In genomic region chr11:47511927-47512326, GRCh38 we compare ENCODE assay signal across 18 cellular contexts. TPM values are rescaled to one million over a fixed set of nuclear protein-coding genes. Genes with fewer than 3 reads are reported as not detected.
DNase-seq lines count a peak whose midpoint lies in the region; ATAC-seq and TF ChIP-seq lines count a peak whose summit lies in the region.
"Had no signal": no experiment of that assay in that cellular context is flagged by ENCODE, and none has a peak within 500 bp of the region (broad histone marks: within the 10 kb centered on the region; RNA-seq: fewer than 3 reads in every experiment).

No MANE protein-coding gene starts in this region.

- no peak for TF ChIP-seq POLR2A in spleen (IDR thresholded peaks at IDR 0.05)

- H3K4me1 ChIP-seq in lower lobe of right lung = peaks cover 96% of the 10 kb centered on the region
- peaks cover 62 to 100% (median 96%) of the 10 kb centered on the region in 6 donors for H3K4me1 ChIP-seq in spleen

- no peaks in the 10 kb centered on the region for H3K36me3 ChIP-seq in lower lobe of right lung
- H3K36me3 ChIP-seq in spleen = no peaks in the 10 kb centered on the region
- H3K36me3 ChIP-seq: uterus had no signal

- no peak for ATAC-seq in activated CD8-positive, alpha-beta T cell treated with anti-CD3 and anti-CD28 coated beads, Interleukin-2, amount 10 ng/mL, durations not matched to agents 7 days and 5 days
- ATAC-seq in lower lobe of right lung = no peak
- no peak for ATAC-seq in stimulated activated naive B cell treated with anti-CD40 and anti-IgM and Interleukin-4, amounts not matched to agents 10 μg/mL and 1 μg/mL and 100 μg/mL, for 72 hours (replicated peaks)

- DNase-seq in activated T-cell treated with anti-CD3 and anti-CD28 coated beads, Interleukin-2, amount 50 U/mL, for 24 hours = no peak
- no peak for DNase-seq in activated T-cell treated with anti-CD3 and anti-CD28 coated beads, Interleukin-2, amount 50 U/mL, for 1 hour
- DNase-seq in activated CD8-positive, alpha-beta T cell treated with anti-CD3 and anti-CD28 coated beads, Interleukin-2, amount 10 ng/mL, durations not matched to agents 7 days and 5 days = no peak
- DNase-seq in lower lobe of right lung (no peak), spleen (no peak), GM19238 (ENCODE audit: insufficient read length, low spot score) (no peak)
- DNase-seq in stimulated activated naive B cell treated with anti-CD40 and anti-IgM and Interleukin-4, amounts not matched to agents 10 μg/mL and 1 μg/mL and 100 μg/mL, for 72 hours = no peak
- no peak for DNase-seq in activated effector memory CD4-positive, alpha-beta T cell treated with Interleukin-2 at 50 U/mL for 16 hours
- DNase-seq: ACHN; Calu3; GF-D8; glutamatergic neuron; NCI-H1048; NCI-H2227 treated with DMSO at 0.1 percent for 48 hours; stimulated activated CD4-positive, alpha-beta T cell treated with anti-CD3 and anti-CD28 coated beads, Interleukin-2, amount 100 ng/mL, for 24 hours; stimulated activated CD8-positive, alpha-beta memory T cell treated with anti-CD3 and anti-CD28 coated beads, Interleukin-4, amount 100 ng/mL, for 48 hours; uterus had no signal

- no peak overlapping the region for H3K4me3 Mint-ChIP-seq in activated T-cell treated with anti-CD3 and anti-CD28 coated beads, Interleukin-2, amount 50 U/mL, for 24 hours
- H3K4me3 Mint-ChIP-seq in activated CD8-positive, alpha-beta T cell treated with anti-CD3 and anti-CD28 coated beads, Interleukin-2, amount 10 ng/mL, durations not matched to agents 7 days and 5 days = no peak overlapping the region
- no peak overlapping the region for H3K4me3 Mint-ChIP-seq in stimulated activated naive B cell treated with anti-CD40 and anti-IgM and Interleukin-4, amounts not matched to agents 10 μg/mL and 1 μg/mL and 100 μg/mL, for 72 hours
- H3K4me3 Mint-ChIP-seq: activated naive CD8-positive, alpha-beta T cell had no signal

- H3K9me3 Mint-ChIP-seq in activated T-cell treated with anti-CD3 and anti-CD28 coated beads, Interleukin-2, amount 50 U/mL, for 24 hours = no peaks in the 10 kb centered on the region
- no peaks in the 10 kb centered on the region for H3K9me3 Mint-ChIP-seq in activated CD8-positive, alpha-beta T cell treated with anti-CD3 and anti-CD28 coated beads, Interleukin-2, amount 10 ng/mL, durations not matched to agents 7 days and 5 days (ENCODE audit: insufficient read depth)
- H3K9me3 Mint-ChIP-seq in stimulated activated naive B cell treated with anti-CD40 and anti-IgM and Interleukin-4, amounts not matched to agents 10 μg/mL and 1 μg/mL and 100 μg/mL, for 72 hours = no peaks in the 10 kb centered on the region

- no peaks in the 10 kb centered on the region for H3K27me3 Mint-ChIP-seq in activated T-cell treated with anti-CD3 and anti-CD28 coated beads, Interleukin-2, amount 50 U/mL, for 24 hours
- H3K27me3 Mint-ChIP-seq in activated CD8-positive, alpha-beta T cell treated with anti-CD3 and anti-CD28 coated beads, Interleukin-2, amount 10 ng/mL, durations not matched to agents 7 days and 5 days (ENCODE audit: low read depth) = no peaks in the 10 kb centered on the region
- no peaks in the 10 kb centered on the region for H3K27me3 Mint-ChIP-seq in stimulated activated naive B cell treated with anti-CD40 and anti-IgM and Interleukin-4, amounts not matched to agents 10 μg/mL and 1 μg/mL and 100 μg/mL, for 72 hours
- H3K27me3 Mint-ChIP-seq: activated naive CD8-positive, alpha-beta T cell had no signal

- intact Hi-C loops in lower lobe of right lung (cut with DNase I) = no loop called here
- intact Hi-C loops in spleen (cut with DNase I; ENCODE audit: low total_unique reads) = no loop called here

- H3K9me3 ChIP-seq in lower lobe of right lung (no peaks in the 10 kb centered on the region), spleen (no peaks in the 10 kb centered on the region)
- H3K9me3 ChIP-seq: uterus had no signal

- H3K4me3 ChIP-seq in lower lobe of right lung (no peak overlapping the region), spleen (no peak overlapping the region)
- H3K4me3 ChIP-seq: uterus had no signal

- TF ChIP-seq CTCF in lower lobe of right lung (IDR thresholded peaks at IDR 0.05) = no peak
- no peak for TF ChIP-seq CTCF in spleen (IDR thresholded peaks at IDR 0.05 in 8 of 11, conservative IDR thresholded peaks at IDR 0.05 in 3 of 11)

- H3K27ac Mint-ChIP-seq in activated T-cell treated with anti-CD3 and anti-CD28 coated beads, Interleukin-2, amount 50 U/mL, for 24 hours = peak overlapping the region; percentile 62
- H3K27ac Mint-ChIP-seq in activated CD8-positive, alpha-beta T cell treated with anti-CD3 and anti-CD28 coated beads, Interleukin-2, amount 10 ng/mL, durations not matched to agents 7 days and 5 days = peak overlapping the region; percentile 15
- peak overlapping the region; percentile 65 for H3K27ac Mint-ChIP-seq in stimulated activated naive B cell treated with anti-CD40 and anti-IgM and Interleukin-4, amounts not matched to agents 10 μg/mL and 1 μg/mL and 100 μg/mL, for 72 hours

- 86 to 94% (median 88%) methylated on average over 6 of the region's 6 CpGs for WGBS in spleen, 5 donors

- peaks cover 36% of the 10 kb centered on the region for H3K36me3 Mint-ChIP-seq in activated T-cell treated with anti-CD3 and anti-CD28 coated beads, Interleukin-2, amount 50 U/mL, for 24 hours (ENCODE audit: low read depth)
- peaks cover 13% of the 10 kb centered on the region for H3K36me3 Mint-ChIP-seq in activated CD8-positive, alpha-beta T cell treated with anti-CD3 and anti-CD28 coated beads, Interleukin-2, amount 10 ng/mL, durations not matched to agents 7 days and 5 days (ENCODE audit: low read depth)
- H3K36me3 Mint-ChIP-seq in stimulated activated naive B cell treated with anti-CD40 and anti-IgM and Interleukin-4, amounts not matched to agents 10 μg/mL and 1 μg/mL and 100 μg/mL, for 72 hours = peaks cover 18 to 28% of the 10 kb centered on the region in 2 donors

- H3K27ac ChIP-seq in lower lobe of right lung = peak overlapping the region; percentile 37
- H3K27ac ChIP-seq in spleen = peak overlapping the region in 2 of 8 donors; percentile 6 to 24

- peaks cover 94% of the 10 kb centered on the region for H3K4me1 Mint-ChIP-seq in activated T-cell treated with anti-CD3 and anti-CD28 coated beads, Interleukin-2, amount 50 U/mL, for 24 hours (ENCODE audit: low read depth)
- H3K4me1 Mint-ChIP-seq in activated CD8-positive, alpha-beta T cell treated with anti-CD3 and anti-CD28 coated beads, Interleukin-2, amount 10 ng/mL, durations not matched to agents 7 days and 5 days (ENCODE audit: low read depth) = peaks cover 61% of the 10 kb centered on the region
- peaks cover 41 to 99% of the 10 kb centered on the region in 2 donors for H3K4me1 Mint-ChIP-seq in stimulated activated naive B cell treated with anti-CD40 and anti-IgM and Interleukin-4, amounts not matched to agents 10 μg/mL and 1 μg/mL and 100 μg/mL, for 72 hours

- CTCF ChIA-PET in activated CD8-positive, alpha-beta T cell treated with anti-CD3 and anti-CD28 coated beads, Interleukin-2, amount 10 ng/mL, durations not matched to agents 7 days and 5 days (lab: Charles Lee) = interaction anchor here (1.0 to 2.4 kb wide), 5 partner anchors 11 to 104 kb away, joined by 3 to 5 read pairs (median 4); no protein-coding TSS in a partner anchor

- no peaks in the 10 kb centered on the region for H3K27me3 ChIP-seq in lower lobe of right lung (ENCODE audit: low read depth)
- H3K27me3 ChIP-seq in spleen (replicated peaks in 1 of 7) = no peaks in the 10 kb centered on the region
- H3K27me3 ChIP-seq: uterus had no signal

- POLR2A ChIA-PET in activated CD8-positive, alpha-beta T cell treated with anti-CD3 and anti-CD28 coated beads, Interleukin-2, amount 10 ng/mL, durations not matched to agents 7 days and 5 days (lab: Charles Lee) = no interaction called here

RNA-seq across cellular contexts. Expression of gene CELF1, which starts 41.0 kb away (rescaled TPM):
- total RNA-seq in activated CD8-positive, alpha-beta T cell treated with anti-CD3 and anti-CD28 coated beads, Interleukin-2, amount 10 ng/mL, durations not matched to agents 7 days and 5 days = 100 to 1,000 TPM; 104 to 111 TPM
- 105 TPM for total RNA-seq in lower lobe of right lung
- 100 to 1,000 TPM; 107 to 171 (median 122) TPM for total RNA-seq in spleen
- 10 to 100 TPM; 18.5 to 39.2 (median 30.9) TPM for polyA plus RNA-seq in spleen

RNA-seq across cellular contexts. Expression of gene PTPMT1, which starts 53.5 kb away (rescaled TPM):
- total RNA-seq in activated CD8-positive, alpha-beta T cell treated with anti-CD3 and anti-CD28 coated beads, Interleukin-2, amount 10 ng/mL, durations not matched to agents 7 days and 5 days = 10 to 100 TPM; 44.5 to 44.7 TPM
- total RNA-seq in lower lobe of right lung = 78.1 TPM
- 100 to 1,000 TPM in 1 of 7 donors, 10 to 100 TPM in 6; 26.1 to 101 (median 30.6) TPM for total RNA-seq in spleen
- polyA plus RNA-seq in spleen = 10 to 100 TPM; 40.9 to 55.2 (median 47.4) TPM

Comparison
In these comparisons a context has a peak if more than half of its experiments do, and no peak if none do; other contexts are left out.
1. H3K27ac Mint-ChIP-seq: peak in every context shown above with its lines; median percentile 65 in stimulated activated naive B cell treated with anti-CD40 and anti-IgM and Interleukin-4, amounts not matched to agents 10 μg/mL and 1 μg/mL and 100 μg/mL, for 72 hours; 62 in activated T-cell treated with anti-CD3 and anti-CD28 coated beads, Interleukin-2, amount 50 U/mL, for 24 hours; 15 in activated CD8-positive, alpha-beta T cell treated with anti-CD3 and anti-CD28 coated beads, Interleukin-2, amount 10 ng/mL, durations not matched to agents 7 days and 5 days.